ENCODE assay signal across 22 cellular contexts in the genomic region with DNA sequence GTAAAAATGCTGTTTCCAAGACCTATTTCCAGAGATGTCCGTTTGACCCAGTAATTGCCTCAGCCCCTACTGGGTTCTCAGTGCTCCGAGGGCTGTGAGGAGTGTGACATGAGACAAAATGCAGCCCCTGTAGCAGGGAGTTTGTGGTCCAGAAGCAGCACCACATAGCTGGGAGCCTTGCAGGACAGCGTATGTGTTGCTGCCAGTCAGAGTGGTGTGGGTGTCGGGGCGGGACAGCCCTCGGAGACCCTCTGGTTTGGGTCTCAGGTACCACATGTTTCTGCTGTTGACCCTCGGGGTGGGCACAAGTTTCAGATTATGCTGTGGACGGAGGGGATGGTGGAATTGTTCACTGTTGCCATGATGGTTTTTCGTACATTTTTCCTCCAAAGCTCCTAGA. TPM values are rescaled to one million over a fixed set of nuclear protein-coding genes. Genes with fewer than 3 reads are reported as not detected.
DNase-seq lines count a peak whose midpoint lies in the region; ATAC-seq, FAIRE-seq and TF ChIP-seq lines count a peak whose summit lies in the region.
"Had no signal": no experiment of that assay in that cellular context is flagged by ENCODE, and none has a peak within 500 bp of the region (broad histone marks: within the 10 kb centered on the region; RNA-seq: fewer than 3 reads in every experiment).

No MANE protein-coding gene starts in this region.

- peaks cover 1% of the 10 kb centered on the region; the same call in 1 of the 2 replicates for H3K9me3 ChIP-seq in DOHH2 (ENCODE audit: control insufficient read depth, insufficient read depth, low read length)
- H3K9me3 ChIP-seq in H1 (ENCODE audit: insufficient read depth in 2 of 2, low read depth in 1 of 2, low read length in 1 of 2): no peaks in the 10 kb centered on the region

- H3K79me2 ChIP-seq in DOHH2 (ENCODE audit: control insufficient read depth, low read length): peaks cover 98% of the 10 kb centered on the region
- H3K79me2 ChIP-seq in H1 (ENCODE audit: control insufficient read depth in 1 of 2, insufficient read depth in 2 of 2, low read length in 2 of 2): peaks cover 0 to 75% of the 10 kb centered on the region in 2 experiments; a peak in 2 of 4 replicates

- H3K9me2 ChIP-seq in DOHH2 (replicated peaks; ENCODE audit: control insufficient read depth, low read length): no peaks in the 10 kb centered on the region

- H3K36me3 Mint-ChIP-seq in activated naive CD8-positive, alpha-beta T cell: peaks cover 2% of the 10 kb centered on the region
- H3K36me3 Mint-ChIP-seq in activated naive CD8-positive, alpha-beta T cell treated with anti-CD3 and anti-CD28 coated beads for 36 hours: peaks cover 26% of the 10 kb centered on the region
- H3K36me3 Mint-ChIP-seq in stimulated activated naive B cell treated with anti-CD40 and anti-IgM and Interleukin-4, amounts not matched to agents 10 μg/mL and 1 μg/mL and 100 μg/mL, for 72 hours: peaks cover 29 to 39% of the 10 kb centered on the region in 2 donors

- POLR2A ChIA-PET in H1 (lab: Charles Lee; ENCODE audit: partially characterized antibody): interaction anchor here (1.0 kb wide), 1 partner anchor 17 kb away, joined by 6 read pairs; a partner anchor contains a TSS

- H3K27ac Mint-ChIP-seq in activated naive CD8-positive, alpha-beta T cell: peak overlapping the region; percentile 22
- H3K27ac Mint-ChIP-seq in activated naive CD8-positive, alpha-beta T cell treated with anti-CD3 and anti-CD28 coated beads for 36 hours: no peak overlapping the region
- H3K27ac Mint-ChIP-seq in stimulated activated naive B cell treated with anti-CD40 and anti-IgM and Interleukin-4, amounts not matched to agents 10 μg/mL and 1 μg/mL and 100 μg/mL, for 72 hours: peak overlapping the region; percentile 63
- H3K27ac Mint-ChIP-seq: GM23338 had no signal

- H3K27ac ChIP-seq in DOHH2 (ENCODE audit: low read depth, low read length) (no peak overlapping the region), H1 (ENCODE audit: low read depth, low read length) (no peak overlapping the region)
- H3K27ac ChIP-seq: HL-60, KMS-11 had no signal

- no peak overlapping the region for H2BK120ac ChIP-seq in H1 (replicated peaks; ENCODE audit: low read depth, low read length)

- peaks cover 18% of the 10 kb centered on the region for H3K79me1 ChIP-seq in H1 (ENCODE audit: low read depth, low read length)

- TF ChIP-seq CTCF in DOHH2 (IDR thresholded peaks at IDR 0.05; ENCODE audit: low read depth, low read length, poor library complexity, severe bottlenecking): no peak
- TF ChIP-seq CTCF in H1 (IDR thresholded peaks at IDR 0.05; ENCODE audit: control extremely low read depth in 1 of 3, insufficient read depth in 1 of 3, low read depth in 1 of 3, low read length in 3 of 3): no peak

- H4K91ac ChIP-seq in H1 (replicated peaks; ENCODE audit: insufficient read length, low read length): no peak overlapping the region

- no peak overlapping the region for H2AFZ ChIP-seq in H1 (ENCODE audit: low read length)
- H2AFZ ChIP-seq: GM23338 had no signal

- no peak overlapping the region for H3K23ac ChIP-seq in H1 (ENCODE audit: insufficient read length)

- FAIRE-seq in H1 (lab: Jason Lieb, UNC): no peak
- FAIRE-seq: G401.6, GM12892 had no signal

- WGBS in H1 (ENCODE audit: extremely low coverage in 1 of 2, insufficient coverage in 1 of 2, insufficient read length in 1 of 2, insufficient replicate concordance in 2 of 2, low coverage in 1 of 2, low lambda C conversion rate in 2 of 2, missing lambda C conversion rate in 1 of 2), 2 experiments: 91% methylated on average over 9 of the region's 9 CpGs; no CpG with 5 or more reads in 1 of the 2 experiments

- TF ChIP-seq EP300 in H1 (IDR thresholded peaks at IDR 0.05; ENCODE audit: borderline replicate concordance in 1 of 2, low read depth in 2 of 2, low read length in 2 of 2): no peak

- no peak for DNase-seq in activated naive CD8-positive, alpha-beta T cell treated with anti-CD3 and anti-CD28 coated beads for 36 hours
- no peak for DNase-seq in H1 (ENCODE audit: low read depth in 1 of 2, low spot score in 2 of 2)
- DNase-seq in stimulated activated naive B cell treated with anti-CD40 and anti-IgM and Interleukin-4, amounts not matched to agents 10 μg/mL and 1 μg/mL and 100 μg/mL, for 72 hours: no peak
- DNase-seq in NCI-H128 (lab: John Stamatoyannopoulos, UW; ENCODE audit: unreplicated experiment): no peak
- no peak for DNase-seq in HPDE6-E6E7 (ENCODE audit: extremely low spot score)
- DNase-seq: Calu3, DMS153, NCI-H1092 treated with DMSO at 0.1 percent for 48 hours, NCI-H2029 treated with DMSO at 0.1 percent for 48 hours, NCI-H226, NCI-H510A treated with DMSO at 0.1 percent for 48 hours, NCI-H748 treated with DMSO at 0.1 percent for 48 hours had no signal

- no peaks in the 10 kb centered on the region for H3K9me3 Mint-ChIP-seq in activated naive CD8-positive, alpha-beta T cell (ENCODE audit: low read depth)
- no peaks in the 10 kb centered on the region for H3K9me3 Mint-ChIP-seq in activated naive CD8-positive, alpha-beta T cell treated with anti-CD3 and anti-CD28 coated beads for 36 hours
- no peaks in the 10 kb centered on the region for H3K9me3 Mint-ChIP-seq in stimulated activated naive B cell treated with anti-CD40 and anti-IgM and Interleukin-4, amounts not matched to agents 10 μg/mL and 1 μg/mL and 100 μg/mL, for 72 hours
- H3K9me3 Mint-ChIP-seq: GM23338 had no signal

- no peak overlapping the region for H3K9ac ChIP-seq in H1 (replicated peaks in 1 of 4; ENCODE audit: extremely low read depth in 1 of 4, low read depth in 3 of 4, low read length in 3 of 4)
- H3K9ac ChIP-seq: KMS-11 had no signal

- H3K4ac ChIP-seq in H1 (replicated peaks; ENCODE audit: insufficient read length, low read depth, low read length): no peak overlapping the region

- H3K4me3 Mint-ChIP-seq in activated naive CD8-positive, alpha-beta T cell: no peak overlapping the region
- H3K4me3 Mint-ChIP-seq in activated naive CD8-positive, alpha-beta T cell treated with anti-CD3 and anti-CD28 coated beads for 36 hours: no peak overlapping the region
- no peak overlapping the region for H3K4me3 Mint-ChIP-seq in stimulated activated naive B cell treated with anti-CD40 and anti-IgM and Interleukin-4, amounts not matched to agents 10 μg/mL and 1 μg/mL and 100 μg/mL, for 72 hours
- H3K4me3 Mint-ChIP-seq: GM23338 had no signal

- H3F3A ChIP-seq in DOHH2 (ENCODE audit: control insufficient read depth, insufficient read depth): peaks cover 21% of the 10 kb centered on the region

- H4K5ac ChIP-seq in H1 (ENCODE audit: insufficient read length, low read depth, low read length): no peak overlapping the region

- no peak overlapping the region for H3K18ac ChIP-seq in H1 (ENCODE audit: extremely low read depth, low read length)

- H3K4me3 ChIP-seq in DOHH2 (ENCODE audit: low read length): no peak overlapping the region
- H3K4me3 ChIP-seq in H1 (ENCODE audit: extremely low read depth in 1 of 4, insufficient read depth in 2 of 4, low read depth in 3 of 4, low read length in 4 of 4): no peak overlapping the region
- H3K4me3 ChIP-seq: GM23338 had no signal

- CTCF ChIA-PET in H1 (lab: Charles Lee; ENCODE audit: partially characterized antibody): interaction anchor here (0.7 to 3.4 kb wide), 2 partner anchors 20 to 24 kb away, joined by 3 to 15 read pairs; no protein-coding TSS in a partner anchor

- H3K14ac ChIP-seq in H1 (ENCODE audit: insufficient read length): no peak overlapping the region

- no peaks in the 10 kb centered on the region for H3K23me2 ChIP-seq in H1 (ENCODE audit: low read depth, low read length)

- H4K20me1 ChIP-seq in DOHH2 (ENCODE audit: control insufficient read depth, insufficient read depth, low read depth, low read length): peaks cover 16% of the 10 kb centered on the region
- H4K20me1 ChIP-seq in H1 (replicated peaks in 1 of 2; ENCODE audit: control insufficient read depth in 1 of 2, insufficient read depth in 2 of 2, low read length in 2 of 2): peaks cover 3 to 9% of the 10 kb centered on the region in 2 experiments

- H3K27me3 Mint-ChIP-seq in activated naive CD8-positive, alpha-beta T cell: no peaks in the 10 kb centered on the region
- H3K27me3 Mint-ChIP-seq in activated naive CD8-positive, alpha-beta T cell treated with anti-CD3 and anti-CD28 coated beads for 36 hours: no peaks in the 10 kb centered on the region
- no peaks in the 10 kb centered on the region for H3K27me3 Mint-ChIP-seq in stimulated activated naive B cell treated with anti-CD40 and anti-IgM and Interleukin-4, amounts not matched to agents 10 μg/mL and 1 μg/mL and 100 μg/mL, for 72 hours

- no peak overlapping the region for H3K56ac ChIP-seq in H1 (replicated peaks; ENCODE audit: insufficient read length, low read depth, low read length)

- peaks cover 78% of the 10 kb centered on the region for H3K36me3 ChIP-seq in DOHH2 (ENCODE audit: control insufficient read depth, low read length)
- no peaks in the 10 kb centered on the region for H3K36me3 ChIP-seq in H1 (ENCODE audit: control insufficient read depth in 2 of 4, insufficient read depth in 4 of 4, low read length in 3 of 4)

- H4K8ac ChIP-seq in H1 (ENCODE audit: extremely low read depth, insufficient read depth, low read length): 0 out of 2 replicates have a peak overlapping the region, but pooled peaks have one; percentile 35

- ATAC-seq in stimulated activated naive B cell treated with anti-CD40 and anti-IgM and Interleukin-4, amounts not matched to agents 10 μg/mL and 1 μg/mL and 100 μg/mL, for 72 hours (replicated peaks): no peak
- no peak for ATAC-seq in GM21528 (IDR thresholded peaks at IDR 0.05; ENCODE audit: low FRiP score, unreplicated experiment)
- ATAC-seq: GM23338, HCT116, SK-N-SH treated with all-trans-retinoic acid at 6 μM for 48 hours had no signal

- no peak overlapping the region for H2AK5ac ChIP-seq in H1 (ENCODE audit: low read depth, low read length)

- H3K27me3 ChIP-seq in DOHH2 (ENCODE audit: control insufficient read depth, low read length): no peaks in the 10 kb centered on the region
- no peaks in the 10 kb centered on the region; a peak in 1 of 7 replicates for H3K27me3 ChIP-seq in H1 (replicated peaks in 1 of 4; ENCODE audit: control insufficient read depth in 3 of 4, extremely low read depth in 1 of 4, insufficient read depth in 3 of 4, low read length in 3 of 4)

- H2BK5ac ChIP-seq in H1 (ENCODE audit: low read depth, low read length): no peak overlapping the region

- H3K4me1 Mint-ChIP-seq in activated naive CD8-positive, alpha-beta T cell (ENCODE audit: low read depth): peaks cover 57% of the 10 kb centered on the region
- H3K4me1 Mint-ChIP-seq in activated naive CD8-positive, alpha-beta T cell treated with anti-CD3 and anti-CD28 coated beads for 36 hours: peaks cover 38% of the 10 kb centered on the region
- peaks cover 57 to 84% of the 10 kb centered on the region in 2 donors for H3K4me1 Mint-ChIP-seq in stimulated activated naive B cell treated with anti-CD40 and anti-IgM and Interleukin-4, amounts not matched to agents 10 μg/mL and 1 μg/mL and 100 μg/mL, for 72 hours

- no peak overlapping the region for H2BK20ac ChIP-seq in H1 (ENCODE audit: low read length)

- H3K4me2 ChIP-seq in DOHH2 (ENCODE audit: low read length) (peak overlapping the region; percentile 34), H1 (ENCODE audit: insufficient read depth in 1 of 2, low read depth in 2 of 2, low read length in 2 of 2) (no peak overlapping the region)
- H3K4me2 ChIP-seq: GM23338, KMS-11 had no signal

- peaks cover 76% of the 10 kb centered on the region for H3K4me1 ChIP-seq in DOHH2 (ENCODE audit: control insufficient read depth, low read length)
- peaks cover 0 to 4% (median under 1%) of the 10 kb centered on the region in 4 experiments; a peak in 3 of 7 replicates for H3K4me1 ChIP-seq in H1 (replicated peaks in 1 of 4; ENCODE audit: control insufficient read depth in 3 of 4, insufficient read depth in 4 of 4, low read length in 3 of 4)

- TF ChIP-seq RAD21 in H1 (IDR thresholded peaks at IDR 0.05 in 1 of 2, conservative IDR thresholded peaks at IDR 0.05 in 1 of 2; ENCODE audit: low read depth in 2 of 2, low read length in 2 of 2): no peak

- no peak overlapping the region for H2BK12ac ChIP-seq in H1 (ENCODE audit: low read depth, low read length)

- TF ChIP-seq POLR2A in H1 (IDR thresholded peaks at IDR 0.05; ENCODE audit: control extremely low read depth in 1 of 2, low read depth in 2 of 2, low read length in 2 of 2): no peak

- H2BK15ac ChIP-seq in H1 (ENCODE audit: low read length): no peak overlapping the region

RNA-seq across cellular contexts. Expression of a gene that starts 17.2 kb away (rescaled TPM):
- total RNA-seq in activated naive CD8-positive, alpha-beta T cell treated with anti-CD3 and anti-CD28 coated beads for 36 hours: 10 to 100 TPM; 42.1 to 42.4 TPM
- 18.4 and 19.0 TPM in 2 replicates for total RNA-seq in H1 (2021; fragmentation: NEBNext Ultra II Directional; extraction: Animal tissue kit (Norgen Biotek cat#: 25700))
- 11.9 and 14.0 TPM in 2 replicates for polyA plus RNA-seq in H1 (2011; rRNA removed)
- polyA plus RNA-seq in H1 (2011; cell fraction: cytosol; rRNA removed): 11.3 TPM
- 11.6 TPM for polyA plus RNA-seq in H1 (2011; cell fraction: nucleus; rRNA removed)
- polyA plus RNA-seq in H1 (2012, experiment 1 of 2): 11.4 to 14.8 TPM (median 13.5 TPM) in 4 replicates
- 14.1 TPM for polyA plus RNA-seq in H1 (2012, experiment 2 of 2)
- 9.6 TPM for polyA plus RNA-seq in H1 (2013, experiment 1 of 2)
- polyA plus RNA-seq in H1 (2013, experiment 2 of 2): 9.5 TPM
- polyA minus RNA-seq in H1 (2011; rRNA and poly(A)+ RNA removed): 10.9 and 12.5 TPM in 2 replicates
- polyA minus RNA-seq in H1 (2011; cell fraction: cytosol; rRNA and poly(A)+ RNA removed): 11.4 TPM
- 19.0 TPM for polyA minus RNA-seq in H1 (2011; cell fraction: nucleus; rRNA and poly(A)+ RNA removed)

RNA-seq across cellular contexts. Expression of a gene that starts 41.6 kb away (rescaled TPM):
- 10 to 100 TPM; 38.1 to 41.3 TPM for total RNA-seq in activated naive CD8-positive, alpha-beta T cell treated with anti-CD3 and anti-CD28 coated beads for 36 hours
- 59.0 TPM in 2 replicates for total RNA-seq in H1 (2021; fragmentation: NEBNext Ultra II Directional; extraction: Animal tissue kit (Norgen Biotek cat#: 25700))
- polyA plus RNA-seq in H1 (2011; rRNA removed): 26.6 and 31.5 TPM in 2 replicates
- polyA plus RNA-seq in H1 (2011; cell fraction: cytosol; rRNA removed): 37.5 TPM
- 33.7 TPM for polyA plus RNA-seq in H1 (2011; cell fraction: nucleus; rRNA removed)
- polyA plus RNA-seq in H1 (2012, experiment 1 of 2): 36.8 to 41.7 TPM (median 38.9 TPM) in 4 replicates
- 32.8 TPM for polyA plus RNA-seq in H1 (2012, experiment 2 of 2)
- polyA plus RNA-seq in H1 (2013, experiment 1 of 2): 27.6 TPM
- 28.7 TPM for polyA plus RNA-seq in H1 (2013, experiment 2 of 2)
- 55.9 and 58.7 TPM in 2 replicates for polyA minus RNA-seq in H1 (2011; rRNA and poly(A)+ RNA removed)
- 36.6 TPM for polyA minus RNA-seq in H1 (2011; cell fraction: cytosol; rRNA and poly(A)+ RNA removed)
- polyA minus RNA-seq in H1 (2011; cell fraction: nucleus; rRNA and poly(A)+ RNA removed): 26.0 TPM
